Comparison of ENCODE assay signal across 11 cellular contexts in the genomic region with DNA sequence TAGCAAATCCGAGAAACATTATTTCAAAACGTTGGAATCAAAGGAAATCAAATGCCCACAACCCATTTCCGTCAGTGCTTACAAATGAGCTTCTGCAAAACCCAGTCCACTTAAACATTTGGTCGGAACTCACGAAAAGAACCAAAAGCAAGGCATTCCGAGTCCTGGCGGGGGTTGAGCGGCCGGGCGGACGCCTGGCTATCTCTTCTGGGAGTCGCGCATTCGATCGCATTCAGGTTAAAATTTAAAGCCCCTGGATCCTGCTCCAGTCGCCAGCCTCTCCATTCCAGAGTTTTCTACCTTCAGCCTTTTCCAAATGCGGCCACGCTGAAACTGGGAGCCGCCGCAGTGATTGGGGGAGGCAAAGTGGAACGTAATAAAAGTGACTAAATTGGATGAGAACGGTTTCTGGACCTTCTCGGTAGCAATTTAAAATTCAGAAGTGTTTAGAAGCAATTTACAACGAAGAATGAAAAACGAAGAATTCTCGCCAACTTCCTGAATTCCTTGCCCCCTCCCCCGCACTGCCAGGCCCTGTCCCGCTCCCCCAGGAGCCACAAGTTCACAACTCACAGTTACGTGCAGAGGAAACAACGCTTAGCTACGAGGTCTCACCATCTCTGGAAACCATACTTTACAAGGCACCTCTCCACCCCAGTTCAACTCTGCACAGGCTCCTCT. TPM values are rescaled to one million over a fixed set of nuclear protein-coding genes. Genes with fewer than 3 reads are reported as not detected.
DNase-seq lines count a peak whose midpoint lies in the region; ATAC-seq, FAIRE-seq and TF ChIP-seq lines count a peak whose summit lies in the region.
"Had no signal": no experiment of that assay in that cellular context is flagged by ENCODE, and none has a peak within 500 bp of the region (broad histone marks: within the 10 kb centered on the region; RNA-seq: fewer than 3 reads in every experiment).

No MANE protein-coding gene starts in this region.

- H3K9ac ChIP-seq in kidney (ENCODE audit: low read length in 2 of 2) = peak overlapping the region in 1 of 2 donors; percentile 26

- no peaks in the 10 kb centered on the region for H3K9me3 ChIP-seq in kidney (ENCODE audit: control insufficient read depth in 1 of 2, low read length in 2 of 2)

- FAIRE-seq in kidney (lab: Jason Lieb, UNC) = no peak

- H3K4me3 ChIP-seq in astrocyte of the spinal cord (ENCODE audit: low read depth, low read length) (peak overlapping the region; percentile 2), kidney (ENCODE audit: low read length in 2 of 2) (peak overlapping the region; percentile 9 to 53)

- peak overlapping the region; percentile 33 to 55 for H3K27ac ChIP-seq in kidney (ENCODE audit: low read depth in 2 of 2, low read length in 2 of 2)

- H3K4me1 ChIP-seq in kidney (ENCODE audit: control insufficient read depth in 1 of 2, insufficient read depth in 1 of 2, low read depth in 1 of 2, low read length in 2 of 2) = peaks cover 0 to 7% of the 10 kb centered on the region in 2 donors

- no peak for TF ChIP-seq CTCF in astrocyte of the spinal cord (IDR thresholded peaks at IDR 0.05; ENCODE audit: low read depth, low read length)
- no peak for TF ChIP-seq CTCF in kidney (IDR thresholded peaks at IDR 0.05; ENCODE audit: borderline replicate concordance, extremely low read depth, insufficient read depth)

- no peak for ATAC-seq in stimulated activated effector memory CD8-positive, alpha-beta T cell treated with anti-CD3 and anti-CD28 coated beads, Interleukin-12 subunit alpha, Interleukin-12 subunit beta, amount 100 ng/mL, for 72 hours
- no peak for ATAC-seq in HG03354 (IDR thresholded peaks at IDR 0.05; ENCODE audit: poor library complexity, severe bottlenecking, unreplicated experiment)
- ATAC-seq: sciatic nerve had no signal

- no peaks in the 10 kb centered on the region for H3K9me3 Mint-ChIP-seq in stimulated activated effector memory CD8-positive, alpha-beta T cell treated with anti-CD3 and anti-CD28 coated beads, Interleukin-12 subunit alpha, Interleukin-12 subunit beta, amount 100 ng/mL, for 72 hours
- H3K9me3 Mint-ChIP-seq: activated B cell treated with CpG ODN at 0.5 μM for 24 hours had no signal

- H3K36me3 Mint-ChIP-seq in stimulated activated effector memory CD8-positive, alpha-beta T cell treated with anti-CD3 and anti-CD28 coated beads, Interleukin-12 subunit alpha, Interleukin-12 subunit beta, amount 100 ng/mL, for 72 hours = no peaks in the 10 kb centered on the region

- peak; percentile 15 for DNase-seq in NCI-H2227 (lab: John Stamatoyannopoulos, UW; ENCODE audit: unreplicated experiment)
- DNase-seq in NCI-H2227 treated with DMSO at 0.1 percent for 48 hours (lab: John Stamatoyannopoulos, UW) = no peak
- DNase-seq in astrocyte of the spinal cord (ENCODE audit: low read depth, low spot score) = peak; percentile 71
- DNase-seq in kidney = no peak
- DNase-seq in stimulated activated effector memory CD8-positive, alpha-beta T cell treated with anti-CD3 and anti-CD28 coated beads, Interleukin-12 subunit alpha, Interleukin-12 subunit beta, amount 100 ng/mL, for 72 hours (ENCODE audit: low spot score in 2 of 2) = no peak
- DNase-seq in GF-D8 (lab: John Stamatoyannopoulos, UW) = no peak
- DNase-seq in pons (ENCODE audit: low spot score) = no peak
- DNase-seq: activated B cell treated with CpG ODN at 0.5 μM for 24 hours, NCI-H2171 treated with DMSO at 0.1 percent for 48 hours had no signal

- in situ Hi-C loops in astrocyte of the spinal cord (cut with HindIII; ENCODE audit: low sequenced_read_pairs) = no loop called here

- intact Hi-C loops in kidney (cut with DNase I) = loop anchor here (10.0 kb wide), 1 partner anchor 397 kb away; no protein-coding TSS in a partner anchor

- no peaks in the 10 kb centered on the region for H3K36me3 ChIP-seq in kidney (ENCODE audit: control insufficient read depth in 1 of 2, insufficient read depth in 2 of 2, low read length in 2 of 2)

- H3K4me1 Mint-ChIP-seq in stimulated activated effector memory CD8-positive, alpha-beta T cell treated with anti-CD3 and anti-CD28 coated beads, Interleukin-12 subunit alpha, Interleukin-12 subunit beta, amount 100 ng/mL, for 72 hours = peaks cover 39% of the 10 kb centered on the region

- H3K4me3 Mint-ChIP-seq in stimulated activated effector memory CD8-positive, alpha-beta T cell treated with anti-CD3 and anti-CD28 coated beads, Interleukin-12 subunit alpha, Interleukin-12 subunit beta, amount 100 ng/mL, for 72 hours = peak overlapping the region; percentile 86

- no peak overlapping the region for H3K27ac Mint-ChIP-seq in stimulated activated effector memory CD8-positive, alpha-beta T cell treated with anti-CD3 and anti-CD28 coated beads, Interleukin-12 subunit alpha, Interleukin-12 subunit beta, amount 100 ng/mL, for 72 hours
- H3K27ac Mint-ChIP-seq: activated B cell treated with CpG ODN at 0.5 μM for 24 hours had no signal

RNA-seq across cellular contexts. Expression of gene GATA6, which starts 1.8 kb away (rescaled TPM):
- total RNA-seq in kidney = 10.9 TPM
- polyA plus RNA-seq in kidney (ENCODE audit: insufficient read depth, low read depth, low replicate concordance) = 1.7 TPM
- total RNA-seq: activated B cell treated with CpG ODN at 0.5 μM for 24 hours had no signal

Comparison
In these comparisons a context has a peak if more than half of its experiments do, and no peak if none do; other contexts are left out.
1. DNase-seq: peak in NCI-H2227 (single experiment) and astrocyte of the spinal cord (single experiment); none in NCI-H2227 treated with DMSO at 0.1 percent for 48 hours (single experiment), kidney (single experiment), stimulated activated effector memory CD8-positive, alpha-beta T cell treated with anti-CD3 and anti-CD28 coated beads, Interleukin-12 subunit alpha, Interleukin-12 subunit beta, amount 100 ng/mL, for 72 hours (0 of 2), GF-D8 (single experiment) and pons (single experiment).